18 cellular contexts compared by ENCODE assay signal in the genomic region with DNA sequence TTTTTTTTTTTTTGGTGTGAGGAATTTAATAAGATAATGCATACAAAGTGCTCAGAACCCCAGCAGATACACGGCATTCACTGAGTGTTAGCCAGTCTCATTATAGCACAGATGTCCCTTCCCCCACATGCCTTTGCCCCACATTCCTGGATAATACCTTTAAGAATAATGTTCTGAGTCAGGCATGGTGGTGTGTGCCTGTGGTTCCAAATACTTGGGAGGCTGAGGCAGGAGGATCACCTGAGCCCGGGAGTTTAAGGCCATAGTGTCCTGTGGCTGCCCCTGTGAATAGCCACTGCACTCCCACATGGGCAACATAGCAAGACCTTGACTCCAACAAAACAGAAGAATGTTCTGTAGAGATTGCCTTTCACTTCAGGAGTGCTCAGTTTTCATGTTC. TPM values are rescaled to one million over a fixed set of nuclear protein-coding genes. Genes with fewer than 3 reads are reported as not detected.
"Had no signal": no experiment of that assay in that cellular context is flagged by ENCODE, and none has a peak within 500 bp of the region (broad histone marks: within the 10 kb centered on the region; RNA-seq: fewer than 3 reads in every experiment).

No MANE protein-coding gene starts in this region.

- ATAC-seq: esophagus mucosa; gastrocnemius medialis; heart right ventricle; lower lobe of right lung; natural killer cell; stimulated activated effector memory CD8-positive, alpha-beta T cell treated with anti-CD3 and anti-CD28 coated beads, Interleukin-12 subunit alpha, Interleukin-12 subunit beta, amount 100 ng/mL, for 72 hours had no signal

- DNase-seq: cortex of kidney; effector memory CD4-positive, alpha-beta T cell; gastrocnemius medialis; heart right ventricle; hypothalamus; kidney glomerular epithelial cell; left ventricle myocardium inferior; lower lobe of right lung; natural killer cell; ovary; sigmoid colon; small intestine; stimulated activated CD4-positive, alpha-beta T cell treated with anti-CD3 and anti-CD28 coated beads, Interleukin-4, amount 100 ng/mL, for 1 hour; stimulated activated CD8-positive, alpha-beta memory T cell treated with anti-CD3 and anti-CD28 coated beads, Interleukin-4, amount 100 ng/mL, for 48 hours had no signal

- H3K36me3 ChIP-seq: gastrocnemius medialis, heart right ventricle, left ventricle myocardium inferior, lower lobe of right lung, ovary, right atrium auricular region, sigmoid colon had no signal

- H3K9me3 ChIP-seq: gastrocnemius medialis, heart right ventricle, left ventricle myocardium inferior, lower lobe of right lung, ovary, right atrium auricular region, sigmoid colon had no signal

- H3K4me3 ChIP-seq: gastrocnemius medialis, heart right ventricle, left ventricle myocardium inferior, lower lobe of right lung, ovary, right atrium auricular region, sigmoid colon had no signal

- H3K4me1 ChIP-seq: gastrocnemius medialis, lower lobe of right lung, right atrium auricular region, sigmoid colon had no signal

- H3K27ac ChIP-seq: gastrocnemius medialis, heart right ventricle, left ventricle myocardium inferior, lower lobe of right lung, ovary, right atrium auricular region, sigmoid colon had no signal

- H3K27me3 ChIP-seq: gastrocnemius medialis, ovary, right atrium auricular region had no signal

RNA-seq across cellular contexts. Expression of gene ANKRD18A, which starts 24.2 kb away (rescaled TPM):
- total RNA-seq: fibroblast of villous mesenchyme, gastrocnemius medialis had no signal
